ENCODE assay signal across 11 cellular contexts in the genomic region with DNA sequence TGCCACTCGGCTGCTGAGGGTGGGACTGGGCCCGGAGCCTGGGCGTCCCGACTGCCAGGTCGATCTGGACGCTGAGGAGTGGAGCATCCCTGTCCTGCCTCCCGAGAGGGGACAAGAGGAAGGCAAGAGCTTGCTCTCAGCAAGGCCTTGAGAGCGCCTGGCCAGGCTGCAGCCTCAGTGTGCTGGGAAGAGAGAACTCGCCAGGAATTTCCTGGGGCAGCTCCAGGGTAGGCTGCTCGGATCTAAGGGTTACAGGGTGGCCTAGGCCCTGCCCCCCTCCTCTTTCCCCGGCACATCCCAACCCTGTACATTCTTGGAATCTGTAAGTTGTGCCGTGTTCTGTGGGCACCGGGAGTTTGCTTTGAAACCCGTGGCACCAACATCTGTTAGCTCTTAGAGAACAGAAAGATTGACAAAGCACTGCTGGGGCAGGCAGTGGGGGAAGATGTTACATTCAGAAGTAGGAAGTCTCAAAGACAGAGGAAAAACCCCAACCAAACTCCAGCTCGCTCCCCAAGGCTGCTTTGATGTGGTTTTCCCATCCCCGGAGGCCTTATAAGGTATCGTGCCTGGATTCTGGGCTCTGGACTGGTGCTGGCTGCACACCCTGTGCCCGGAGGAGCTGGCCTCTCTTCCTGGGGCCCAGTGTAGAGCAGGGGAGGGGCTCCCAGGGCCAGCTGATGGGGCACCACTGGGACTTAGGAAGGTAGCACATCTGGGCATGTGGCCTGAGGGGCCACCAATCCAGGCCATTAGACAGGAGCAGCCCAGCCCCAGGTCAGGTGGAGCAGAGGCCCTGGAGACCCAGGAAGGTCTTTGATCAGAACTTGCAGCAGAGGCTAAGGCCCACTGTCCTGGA. TPM values are rescaled to one million over a fixed set of nuclear protein-coding genes. Genes with fewer than 3 reads are reported as not detected.
DNase-seq lines count a peak whose midpoint lies in the region; ATAC-seq and TF ChIP-seq lines count a peak whose summit lies in the region.
"Had no signal": no experiment of that assay in that cellular context is flagged by ENCODE, and none has a peak within 500 bp of the region (broad histone marks: within the 10 kb centered on the region; RNA-seq: fewer than 3 reads in every experiment).

No MANE protein-coding gene starts in this region.

- H3K4me1 ChIP-seq in hepatocyte (ENCODE audit: insufficient read depth) (peaks cover 30% of the 10 kb centered on the region), smooth muscle cell (ENCODE audit: low read depth) (peaks cover 32% of the 10 kb centered on the region), SK-N-SH (ENCODE audit: control insufficient read depth in 1 of 2, insufficient read depth in 2 of 2, low read depth in 1 of 2, low read length in 1 of 2) (peaks cover 0 to 30% of the 10 kb centered on the region in 2 experiments; a peak in 1 of 4 replicates)

- H3K4me3 Mint-ChIP-seq in activated T-helper 2 cell treated with anti-CD3 and anti-CD28 coated beads, Interferon-gamma antibody, Interleukin-2, Interleukin-4, amounts not matched to agents 10 μg/mL and 5 μg/mL and 100 μg/mL, durations not matched to agents 14 hours and 24 hours and 36 hours (ENCODE audit: low read depth), result no peak overlapping the region
- H3K4me3 Mint-ChIP-seq: T-helper 2 cell treated with Interferon-gamma antibody and Interleukin-4, amounts not matched to agents 5 μg/mL and 100 μg/mL, for 36 hours had no signal

- in situ Hi-C loops in astrocyte of the cerebellum (cut with HindIII; ENCODE audit: low sequenced_read_pairs), result no loop called here

- H3K9me2 ChIP-seq in hepatocyte (replicated peaks; ENCODE audit: insufficient read depth) (no peaks in the 10 kb centered on the region), SK-N-SH (no peaks in the 10 kb centered on the region)

- ATAC-seq in HG03159 (IDR thresholded peaks at IDR 0.05; ENCODE audit: unreplicated experiment), result no peak

- no peak for TF ChIP-seq EP300 in SK-N-SH (IDR thresholded peaks at IDR 0.05; ENCODE audit: borderline replicate concordance in 1 of 2, low read depth in 1 of 2, low read length in 1 of 2)

- TF ChIP-seq CTCF in astrocyte of the cerebellum (IDR thresholded peaks at IDR 0.05; ENCODE audit: low read depth, low read length, missing control alignments) (no peak), hepatocyte (IDR thresholded peaks at IDR 0.05; ENCODE audit: poor library complexity) (no peak), smooth muscle cell (IDR thresholded peaks at IDR 0.05; ENCODE audit: borderline replicate concordance, insufficient read depth, poor library complexity, severe bottlenecking) (no peak), SK-N-SH (IDR thresholded peaks at IDR 0.05) (no peak)

- no peak overlapping the region for H2AFZ ChIP-seq in hepatocyte
- no peak overlapping the region for H2AFZ ChIP-seq in smooth muscle cell (ENCODE audit: low read depth)
- H2AFZ ChIP-seq in SK-N-SH (ENCODE audit: low read depth), result no peak overlapping the region

- TF ChIP-seq RAD21 in SK-N-SH (IDR thresholded peaks at IDR 0.05; ENCODE audit: low read length), result no peak

- no peaks in the 10 kb centered on the region for H3K36me3 Mint-ChIP-seq in activated T-helper 2 cell treated with anti-CD3 and anti-CD28 coated beads, Interferon-gamma antibody, Interleukin-2, Interleukin-4, amounts not matched to agents 10 μg/mL and 5 μg/mL and 100 μg/mL, durations not matched to agents 14 hours and 24 hours and 36 hours (ENCODE audit: low read depth)

- H3K79me2 ChIP-seq in hepatocyte, result no peaks in the 10 kb centered on the region
- H3K79me2 ChIP-seq in smooth muscle cell (ENCODE audit: low read depth), result no peaks in the 10 kb centered on the region
- no peaks in the 10 kb centered on the region for H3K79me2 ChIP-seq in SK-N-SH (ENCODE audit: insufficient read depth)

- H3K9ac ChIP-seq in smooth muscle cell (ENCODE audit: low read depth) (no peak overlapping the region), SK-N-SH (no peak overlapping the region)

- no peak overlapping the region for H3K27ac Mint-ChIP-seq in activated T-helper 2 cell treated with anti-CD3 and anti-CD28 coated beads, Interferon-gamma antibody, Interleukin-2, Interleukin-4, amounts not matched to agents 10 μg/mL and 5 μg/mL and 100 μg/mL, durations not matched to agents 14 hours and 24 hours and 36 hours
- H3K27ac Mint-ChIP-seq: T-helper 2 cell treated with Interferon-gamma antibody and Interleukin-4, amounts not matched to agents 5 μg/mL and 100 μg/mL, for 36 hours had no signal

- peaks cover 14% of the 10 kb centered on the region for H3K4me1 Mint-ChIP-seq in activated T-helper 2 cell treated with anti-CD3 and anti-CD28 coated beads, Interferon-gamma antibody, Interleukin-2, Interleukin-4, amounts not matched to agents 10 μg/mL and 5 μg/mL and 100 μg/mL, durations not matched to agents 14 hours and 24 hours and 36 hours (ENCODE audit: low read depth)

- CTCF ChIA-PET in SK-N-SH (lab: Yijun Ruan, JAX), result interaction anchor here (0.6 to 2.4 kb wide), 6 partner anchors 9 to 229 kb away, joined by 3 to 9 read pairs (median 3); no protein-coding TSS in a partner anchor

- H3K4me3 ChIP-seq in astrocyte of the cerebellum (ENCODE audit: low read depth, low read length), result no peak overlapping the region
- no peak overlapping the region for H3K4me3 ChIP-seq in hepatocyte
- no peak overlapping the region for H3K4me3 ChIP-seq in smooth muscle cell
- H3K4me3 ChIP-seq in SK-N-SH (ENCODE audit: low read depth in 2 of 2, low read length in 1 of 2), result no peak overlapping the region

- intact Hi-C loops in activated T-helper 2 cell treated with anti-CD3 and anti-CD28 coated beads, Interferon-gamma antibody, Interleukin-2, Interleukin-4, amounts not matched to agents 10 μg/mL and 5 μg/mL and 100 μg/mL, durations not matched to agents 14 hours and 24 hours and 36 hours (cut with micrococcal nuclease), result no loop called here

- 54% methylated on average over 18 of the region's 18 CpGs for WGBS in hepatocyte (ENCODE audit: low lambda C conversion rate, missing lambda C conversion rate)
- 38% methylated on average over 18 of the region's 18 CpGs for WGBS in smooth muscle cell (ENCODE audit: low lambda C conversion rate)
- 59% methylated on average over 10 of the region's 18 CpGs for WGBS in SK-N-SH (ENCODE audit: low lambda C conversion rate)

- no peaks in the 10 kb centered on the region for H3K9me3 Mint-ChIP-seq in activated T-helper 2 cell treated with anti-CD3 and anti-CD28 coated beads, Interferon-gamma antibody, Interleukin-2, Interleukin-4, amounts not matched to agents 10 μg/mL and 5 μg/mL and 100 μg/mL, durations not matched to agents 14 hours and 24 hours and 36 hours
- H3K9me3 Mint-ChIP-seq: T-helper 2 cell treated with Interferon-gamma antibody and Interleukin-4, amounts not matched to agents 5 μg/mL and 100 μg/mL, for 36 hours had no signal

- H4K20me1 ChIP-seq in hepatocyte (ENCODE audit: insufficient read depth, poor library complexity, severe bottlenecking) (no peaks in the 10 kb centered on the region), smooth muscle cell (ENCODE audit: low read depth) (no peaks in the 10 kb centered on the region), SK-N-SH (ENCODE audit: insufficient read depth) (no peaks in the 10 kb centered on the region)

- H3K27me3 ChIP-seq in hepatocyte, result no peaks in the 10 kb centered on the region
- H3K27me3 ChIP-seq in smooth muscle cell (ENCODE audit: low read depth), result no peaks in the 10 kb centered on the region
- no peaks in the 10 kb centered on the region for H3K27me3 ChIP-seq in SK-N-SH (ENCODE audit: insufficient read depth)

- H3K27ac ChIP-seq in hepatocyte, result peak overlapping the region; percentile 87
- peak overlapping the region; percentile 69 for H3K27ac ChIP-seq in smooth muscle cell (ENCODE audit: low read depth)
- H3K27ac ChIP-seq in SK-N-SH (ENCODE audit: low read depth in 2 of 2, low read length in 1 of 2), result no peak overlapping the region

- no peaks in the 10 kb centered on the region for H3K27me3 Mint-ChIP-seq in activated T-helper 2 cell treated with anti-CD3 and anti-CD28 coated beads, Interferon-gamma antibody, Interleukin-2, Interleukin-4, amounts not matched to agents 10 μg/mL and 5 μg/mL and 100 μg/mL, durations not matched to agents 14 hours and 24 hours and 36 hours (ENCODE audit: low read depth)

- no peaks in the 10 kb centered on the region for H3K9me3 ChIP-seq in hepatocyte (ENCODE audit: low read depth)
- H3K9me3 ChIP-seq in smooth muscle cell (replicated peaks; ENCODE audit: low read depth), result no peaks in the 10 kb centered on the region
- H3K9me3 ChIP-seq in SK-N-SH, result no peaks in the 10 kb centered on the region

- POLR2A ChIA-PET in SK-N-SH (lab: Yijun Ruan, JAX), result no interaction called here

- H3K4me2 ChIP-seq in hepatocyte (peak overlapping the region; percentile 44), smooth muscle cell (peak overlapping the region; percentile 59), SK-N-SH (no peak overlapping the region)

- H3F3A ChIP-seq in smooth muscle cell (ENCODE audit: low read depth), result peaks cover 17% of the 10 kb centered on the region
- no peaks in the 10 kb centered on the region for H3F3A ChIP-seq in SK-N-SH (replicated peaks; ENCODE audit: insufficient read depth)

- DNase-seq in GM03348 (ENCODE audit: low spot score), result peak; percentile 71
- peak; percentile 64 for DNase-seq in astrocyte of the cerebellum (ENCODE audit: low read depth)
- DNase-seq in hepatocyte (ENCODE audit: low spot score), result peak; percentile 54
- no peak for DNase-seq in smooth muscle cell (lab: John Stamatoyannopoulos, UW; ENCODE audit: unreplicated experiment)
- DNase-seq in SK-N-SH, result no peak
- DNase-seq in DMS114 treated with DMSO at 0.1 percent for 48 hours (lab: John Stamatoyannopoulos, UW; ENCODE audit: unreplicated experiment), result no peak
- no peak for DNase-seq in activated T-helper 2 cell treated with anti-CD3 and anti-CD28 coated beads, Interferon-gamma antibody, Interleukin-2, Interleukin-4, amounts not matched to agents 10 μg/mL and 5 μg/mL and 100 μg/mL, durations not matched to agents 14 hours and 24 hours and 36 hours (ENCODE audit: low spot score)
- DNase-seq: NCI-H345 had no signal

- H3K36me3 ChIP-seq in hepatocyte (replicated peaks; ENCODE audit: insufficient read depth, low read depth) (no peaks in the 10 kb centered on the region), smooth muscle cell (ENCODE audit: low read depth) (no peaks in the 10 kb centered on the region), SK-N-SH (replicated peaks in 1 of 2; ENCODE audit: control insufficient read depth in 1 of 2, insufficient read depth in 2 of 2, low read length in 1 of 2) (no peaks in the 10 kb centered on the region)

TF ChIP-seq in SK-N-SH, 30 proteins besides CTCF, POLR2A, EP300 and RAD21:
- no peak for TF ChIP-seq YY1 (IDR thresholded peaks at IDR 0.05; ENCODE audit: low read depth)

RNA-seq across cellular contexts. Expression of a gene that starts 55.2 kb away (rescaled TPM):
- total RNA-seq in hepatocyte (4.1 and 5.9 TPM in 2 replicates), smooth muscle cell (4.5 and 5.6 TPM in 2 replicates)
- polyA plus RNA-seq in hepatocyte (23.0 and 26.3 TPM in 2 replicates), smooth muscle cell (8.8 and 18.8 TPM in 2 replicates), SK-N-SH (2012; rRNA removed) (0.02 and 0.13 TPM in 2 replicates)
- 0.03 and 0.16 TPM in 2 replicates for polyA plus RNA-seq in SK-N-SH (2012; cell fraction: cytosol; rRNA removed)
- polyA plus RNA-seq in SK-N-SH (2012; cell fraction: nucleus; rRNA removed), result 0.04 and 0.05 TPM in 2 replicates
- total RNA-seq in activated T-helper 2 cell treated with anti-CD3 and anti-CD28 coated beads, Interferon-gamma antibody, Interleukin-2, Interleukin-4, amounts not matched to agents 10 μg/mL and 5 μg/mL and 100 μg/mL, durations not matched to agents 14 hours and 24 hours and 36 hours, result 0.96 and 1.8 TPM in 2 replicates
- total RNA-seq: epithelial cell of proximal tubule had no signal

Comparison
In these comparisons a context has a peak if more than half of its experiments do, and no peak if none do; other contexts are left out.
1. DNase-seq: peak in GM03348 (single experiment), astrocyte of the cerebellum (single experiment) and hepatocyte (single experiment); none in smooth muscle cell (single experiment), SK-N-SH (single experiment), DMS114 treated with DMSO at 0.1 percent for 48 hours (single experiment) and activated T-helper 2 cell treated with anti-CD3 and anti-CD28 coated beads, Interferon-gamma antibody, Interleukin-2, Interleukin-4, amounts not matched to agents 10 μg/mL and 5 μg/mL and 100 μg/mL, durations not matched to agents 14 hours and 24 hours and 36 hours (single experiment).
2. H3K27ac ChIP-seq: peak in hepatocyte (single experiment) and smooth muscle cell (single experiment); none in SK-N-SH (0 of 2).